1 cellular context compared by ENCODE assay signal in the genomic region with DNA sequence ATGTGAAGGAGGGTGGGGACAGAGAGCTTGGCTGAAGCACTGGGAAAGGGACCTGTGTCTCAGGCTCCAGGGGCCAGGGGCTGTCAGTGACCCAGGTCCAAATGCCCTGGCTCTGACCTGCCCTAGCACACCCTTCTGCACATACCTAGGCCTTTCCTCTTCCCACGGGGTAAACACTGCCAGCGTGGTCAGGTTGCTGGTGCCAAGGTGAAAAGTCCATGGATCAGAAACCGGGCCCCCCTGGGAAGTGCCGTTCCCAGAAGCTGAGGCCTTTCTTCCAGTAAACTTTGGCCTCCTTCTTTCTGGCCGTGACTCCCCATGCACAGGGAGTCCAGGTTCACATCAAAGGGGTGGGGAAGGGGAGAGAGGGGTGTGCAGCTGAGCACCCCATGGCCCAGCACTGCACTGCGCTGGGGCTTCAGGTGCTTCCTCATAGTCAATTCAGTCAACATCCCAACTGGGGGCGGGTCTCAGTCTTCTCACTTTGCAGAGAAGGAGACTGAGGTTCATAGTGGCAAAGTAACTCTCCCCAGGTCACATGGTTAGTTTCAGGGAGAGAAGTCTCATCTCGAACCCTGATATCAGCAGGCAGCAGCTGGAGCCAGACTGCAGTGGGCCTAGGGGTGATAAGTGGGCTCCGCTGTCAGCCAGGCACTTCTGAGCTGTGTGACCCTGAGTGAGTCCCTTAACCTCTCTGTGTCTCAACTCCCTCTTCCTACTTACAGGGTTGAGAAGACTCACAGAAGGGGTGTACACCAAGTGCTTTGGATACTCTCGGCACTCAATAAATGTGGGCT.
A peak's percentile ranks its signal among the peaks of the same experiment; 100 is the strongest.
TF ChIP-seq lines count a peak whose summit lies in the region.

No MANE protein-coding gene starts in this region.

TF ChIP-seq in HepG2, 621 proteins besides CTCF, POLR2A, EP300 and RAD21 (continued from another document and continues in another):
- no peak for TF ChIP-seq ZNF160 (CRISPR knock-in tag; IDR thresholded peaks at IDR 0.05)
- no peak for TF ChIP-seq FOSL2 (CRISPR knock-in tag; IDR thresholded peaks at IDR 0.05)
- no peak for TF ChIP-seq ZFP37 (CRISPR knock-in tag; IDR thresholded peaks at IDR 0.05; ENCODE audit: borderline replicate concordance)
- no peak for TF ChIP-seq ZNF562 (CRISPR knock-in tag; IDR thresholded peaks at IDR 0.05; ENCODE audit: borderline replicate concordance)
- no peak for TF ChIP-seq SKIL (CRISPR knock-in tag; IDR thresholded peaks at IDR 0.05; ENCODE audit: borderline replicate concordance)
- no peak for TF ChIP-seq ZNF576 (CRISPR knock-in tag; IDR thresholded peaks at IDR 0.05)
- TF ChIP-seq SCMH1 (CRISPR knock-in tag; IDR thresholded peaks at IDR 0.05; ENCODE audit: borderline replicate concordance): no peak
- TF ChIP-seq SNAI1 (CRISPR knock-in tag; IDR thresholded peaks at IDR 0.05; ENCODE audit: borderline replicate concordance): no peak
- no peak for TF ChIP-seq MTF1 (CRISPR knock-in tag; IDR thresholded peaks at IDR 0.05)
- TF ChIP-seq, protein P1, sequence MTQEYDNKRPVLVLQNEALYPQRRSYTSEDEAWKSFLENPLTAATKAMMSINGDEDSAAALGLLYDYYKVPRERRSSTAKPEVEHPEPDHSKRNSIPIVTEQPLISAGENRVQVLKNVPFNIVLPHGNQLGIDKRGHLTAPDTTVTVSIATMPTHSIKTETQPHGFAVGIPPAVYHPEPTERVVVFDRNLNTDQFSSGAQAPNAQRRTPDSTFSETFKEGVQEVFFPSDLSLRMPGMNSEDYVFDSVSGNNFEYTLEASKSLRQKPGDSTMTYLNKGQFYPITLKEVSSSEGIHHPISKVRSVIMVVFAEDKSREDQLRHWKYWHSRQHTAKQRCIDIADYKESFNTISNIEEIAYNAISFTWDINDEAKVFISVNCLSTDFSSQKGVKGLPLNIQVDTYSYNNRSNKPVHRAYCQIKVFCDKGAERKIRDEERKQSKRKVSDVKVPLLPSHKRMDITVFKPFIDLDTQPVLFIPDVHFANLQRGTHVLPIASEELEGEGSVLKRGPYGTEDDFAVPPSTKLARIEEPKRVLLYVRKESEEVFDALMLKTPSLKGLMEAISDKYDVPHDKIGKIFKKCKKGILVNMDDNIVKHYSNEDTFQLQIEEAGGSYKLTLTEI (CRISPR knock-in tag; conservative IDR thresholded peaks at IDR 0.05): no peak
- no peak for TF ChIP-seq ATRX (CRISPR knock-in tag; IDR thresholded peaks at IDR 0.05; ENCODE audit: borderline replicate concordance)
- TF ChIP-seq HES4 (CRISPR knock-in tag; IDR thresholded peaks at IDR 0.05; ENCODE audit: borderline replicate concordance): no peak
- no peak for TF ChIP-seq SP1 (IDR thresholded peaks at IDR 0.05)
- TF ChIP-seq SP1 (CRISPR knock-in tag; IDR thresholded peaks at IDR 0.05): no peak
- peak; percentile 39; the same call in 1 of the 2 replicates for TF ChIP-seq ETV5 (CRISPR knock-in tag; IDR thresholded peaks at IDR 0.05; ENCODE audit: borderline replicate concordance)
- 0 out of 2 replicates have a peak, but pooled peaks have one; percentile 62 for TF ChIP-seq DNMT1 (CRISPR knock-in tag; IDR thresholded peaks at IDR 0.05)
- no peak for TF ChIP-seq YEATS4 (CRISPR knock-in tag; IDR thresholded peaks at IDR 0.05; ENCODE audit: borderline replicate concordance)
- no peak for TF ChIP-seq TMF1 (CRISPR knock-in tag; IDR thresholded peaks at IDR 0.05; ENCODE audit: low read depth)
- 0 out of 2 replicates have a peak, but pooled peaks have one; percentile 28 for TF ChIP-seq ZNF713 (CRISPR knock-in tag; IDR thresholded peaks at IDR 0.05)
- no peak for TF ChIP-seq CHCHD3 (CRISPR knock-in tag; IDR thresholded peaks at IDR 0.05)
- peak; percentile 17; the same call in 1 of the 2 replicates for TF ChIP-seq TFAP4 (IDR thresholded peaks at IDR 0.05; ENCODE audit: borderline replicate concordance, low read depth)
- TF ChIP-seq ZNF780A (CRISPR knock-in tag; IDR thresholded peaks at IDR 0.05): no peak
- no peak for TF ChIP-seq ZNF354B (CRISPR knock-in tag; IDR thresholded peaks at IDR 0.05)
- TF ChIP-seq, protein P2, sequence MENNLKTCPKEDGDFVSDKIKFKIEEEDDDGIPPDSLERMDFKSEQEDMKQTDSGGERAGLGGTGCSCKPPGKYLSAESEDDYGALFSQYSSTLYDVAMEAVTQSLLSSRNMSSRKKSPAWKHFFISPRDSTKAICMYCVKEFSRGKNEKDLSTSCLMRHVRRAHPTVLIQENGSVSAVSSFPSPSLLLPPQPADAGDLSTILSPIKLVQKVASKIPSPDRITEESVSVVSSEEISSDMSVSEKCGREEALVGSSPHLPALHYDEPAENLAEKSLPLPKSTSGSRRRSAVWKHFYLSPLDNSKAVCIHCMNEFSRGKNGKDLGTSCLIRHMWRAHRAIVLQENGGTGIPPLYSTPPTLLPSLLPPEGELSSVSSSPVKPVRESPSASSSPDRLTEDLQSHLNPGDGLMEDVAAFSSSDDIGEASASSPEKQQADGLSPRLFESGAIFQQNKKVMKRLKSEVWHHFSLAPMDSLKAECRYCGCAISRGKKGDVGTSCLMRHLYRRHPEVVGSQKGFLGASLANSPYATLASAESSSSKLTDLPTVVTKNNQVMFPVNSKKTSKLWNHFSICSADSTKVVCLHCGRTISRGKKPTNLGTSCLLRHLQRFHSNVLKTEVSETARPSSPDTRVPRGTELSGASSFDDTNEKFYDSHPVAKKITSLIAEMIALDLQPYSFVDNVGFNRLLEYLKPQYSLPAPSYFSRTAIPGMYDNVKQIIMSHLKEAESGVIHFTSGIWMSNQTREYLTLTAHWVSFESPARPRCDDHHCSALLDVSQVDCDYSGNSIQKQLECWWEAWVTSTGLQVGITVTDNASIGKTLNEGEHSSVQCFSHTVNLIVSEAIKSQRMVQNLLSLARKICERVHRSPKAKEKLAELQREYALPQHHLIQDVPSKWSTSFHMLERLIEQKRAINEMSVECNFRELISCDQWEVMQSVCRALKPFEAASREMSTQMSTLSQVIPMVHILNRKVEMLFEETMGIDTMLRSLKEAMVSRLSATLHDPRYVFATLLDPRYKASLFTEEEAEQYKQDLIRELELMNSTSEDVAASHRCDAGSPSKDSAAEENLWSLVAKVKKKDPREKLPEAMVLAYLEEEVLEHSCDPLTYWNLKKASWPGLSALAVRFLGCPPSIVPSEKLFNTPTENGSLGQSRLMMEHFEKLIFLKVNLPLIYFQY (CRISPR knock-in tag; IDR thresholded peaks at IDR 0.05; ENCODE audit: borderline replicate concordance): peak; percentile 92; the same call in 1 of the 2 replicates
- TF ChIP-seq HDAC1 (CRISPR knock-in tag; IDR thresholded peaks at IDR 0.05): peak; percentile 90
- TF ChIP-seq IKZF1 (IDR thresholded peaks at IDR 0.05): no peak
- TF ChIP-seq SRF (IDR thresholded peaks at IDR 0.05; ENCODE audit: low read depth, low read length): no peak
- TF ChIP-seq ELF1 (CRISPR knock-in tag; IDR thresholded peaks at IDR 0.05): peak; percentile 52
- TF ChIP-seq ZNF572 (CRISPR knock-in tag; IDR thresholded peaks at IDR 0.05): peak; percentile 39; the same call in 1 of the 2 replicates
- no peak for TF ChIP-seq ZNF766 (CRISPR knock-in tag; IDR thresholded peaks at IDR 0.05; ENCODE audit: borderline replicate concordance)
- no peak for TF ChIP-seq AGO2 (optimal IDR thresholded peaks at IDR 0.05; ENCODE audit: low read depth, low read length)
- TF ChIP-seq ZNF614 (CRISPR knock-in tag; IDR thresholded peaks at IDR 0.05; ENCODE audit: borderline replicate concordance): no peak
- peak; percentile 79 for TF ChIP-seq ARID5B (CRISPR knock-in tag; IDR thresholded peaks at IDR 0.05)
- TF ChIP-seq PPARG (CRISPR knock-in tag; conservative IDR thresholded peaks at IDR 0.05): peak; percentile 81; the same call in 1 of the 2 replicates
- TF ChIP-seq, protein P3, sequence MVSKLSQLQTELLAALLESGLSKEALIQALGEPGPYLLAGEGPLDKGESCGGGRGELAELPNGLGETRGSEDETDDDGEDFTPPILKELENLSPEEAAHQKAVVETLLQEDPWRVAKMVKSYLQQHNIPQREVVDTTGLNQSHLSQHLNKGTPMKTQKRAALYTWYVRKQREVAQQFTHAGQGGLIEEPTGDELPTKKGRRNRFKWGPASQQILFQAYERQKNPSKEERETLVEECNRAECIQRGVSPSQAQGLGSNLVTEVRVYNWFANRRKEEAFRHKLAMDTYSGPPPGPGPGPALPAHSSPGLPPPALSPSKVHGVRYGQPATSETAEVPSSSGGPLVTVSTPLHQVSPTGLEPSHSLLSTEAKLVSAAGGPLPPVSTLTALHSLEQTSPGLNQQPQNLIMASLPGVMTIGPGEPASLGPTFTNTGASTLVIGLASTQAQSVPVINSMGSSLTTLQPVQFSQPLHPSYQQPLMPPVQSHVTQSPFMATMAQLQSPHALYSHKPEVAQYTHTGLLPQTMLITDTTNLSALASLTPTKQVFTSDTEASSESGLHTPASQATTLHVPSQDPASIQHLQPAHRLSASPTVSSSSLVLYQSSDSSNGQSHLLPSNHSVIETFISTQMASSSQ (IDR thresholded peaks at IDR 0.05; ENCODE audit: low read depth): no peak
- TF ChIP-seq, protein P3 (CRISPR knock-in tag; IDR thresholded peaks at IDR 0.05; ENCODE audit: borderline replicate concordance): no peak
- TF ChIP-seq RBM22 (optimal IDR thresholded peaks at IDR 0.05; ENCODE audit: low read length): no peak
- TF ChIP-seq, protein P4, sequence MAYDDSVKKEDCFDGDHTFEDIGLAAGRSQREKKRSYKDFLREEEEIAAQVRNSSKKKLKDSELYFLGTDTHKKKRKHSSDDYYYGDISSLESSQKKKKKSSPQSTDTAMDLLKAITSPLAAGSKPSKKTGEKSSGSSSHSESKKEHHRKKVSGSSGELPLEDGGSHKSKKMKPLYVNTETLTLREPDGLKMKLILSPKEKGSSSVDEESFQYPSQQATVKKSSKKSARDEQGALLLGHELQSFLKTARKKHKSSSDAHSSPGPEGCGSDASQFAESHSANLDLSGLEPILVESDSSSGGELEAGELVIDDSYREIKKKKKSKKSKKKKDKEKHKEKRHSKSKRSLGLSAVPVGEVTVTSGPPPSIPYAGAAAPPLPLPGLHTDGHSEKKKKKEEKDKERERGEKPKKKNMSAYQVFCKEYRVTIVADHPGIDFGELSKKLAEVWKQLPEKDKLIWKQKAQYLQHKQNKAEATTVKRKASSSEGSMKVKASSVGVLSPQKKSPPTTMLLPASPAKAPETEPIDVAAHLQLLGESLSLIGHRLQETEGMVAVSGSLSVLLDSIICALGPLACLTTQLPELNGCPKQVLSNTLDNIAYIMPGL (CRISPR knock-in tag; IDR thresholded peaks at IDR 0.05; ENCODE audit: borderline replicate concordance in 1 of 2, low read depth in 1 of 2): no peak
- TF ChIP-seq SMARCE1 (IDR thresholded peaks at IDR 0.05; ENCODE audit: borderline replicate concordance): no peak
